Comparison of ENCODE assay signal across 10 cellular contexts in genomic region chr6:25026723-25027122, GRCh38.
DNase-seq lines count a peak whose midpoint lies in the region; ATAC-seq, FAIRE-seq and TF ChIP-seq lines count a peak whose summit lies in the region.
"Had no signal": no experiment of that assay in that cellular context is flagged by ENCODE, and none has a peak within 500 bp of the region (broad histone marks: within the 10 kb centered on the region; RNA-seq: fewer than 3 reads in every experiment).

No MANE protein-coding gene starts in this region.

- H3K36me3 Mint-ChIP-seq in CD8-positive, alpha-beta memory T cell: peaks cover 0 to 30% (median 9%) of the 10 kb centered on the region in 3 donors

- no peak overlapping the region for H3K4me2 ChIP-seq in HCT116 (ENCODE audit: low read length)
- peak overlapping the region; percentile 73 for H3K4me2 ChIP-seq in OCI-LY3 (ENCODE audit: low read length)

- H3K27me3 ChIP-seq in CD8-positive, alpha-beta memory T cell (ENCODE audit: insufficient read depth, low read length, poor library complexity, severe bottlenecking): no peaks in the 10 kb centered on the region
- no peaks in the 10 kb centered on the region for H3K27me3 ChIP-seq in HCT116 (ENCODE audit: insufficient read depth, low read length)
- no peaks in the 10 kb centered on the region for H3K27me3 ChIP-seq in OCI-LY3 (ENCODE audit: low read depth, low read length)

- H4K20me1 ChIP-seq in HCT116 (ENCODE audit: insufficient read depth): no peaks in the 10 kb centered on the region
- H4K20me1 ChIP-seq in OCI-LY3 (ENCODE audit: insufficient read depth, low read length): peaks cover 94% of the 10 kb centered on the region

- TF ChIP-seq CTCF in HCT116 (IDR thresholded peaks at IDR 0.05 in 2 of 3, conservative IDR thresholded peaks at IDR 0.05 in 1 of 3; ENCODE audit: borderline replicate concordance in 1 of 3, insufficient read depth in 1 of 3, low read depth in 2 of 3, low read length in 2 of 3): 0 out of 6 replicates have a peak, but pooled peaks of 1 of the 3 experiments have one; percentile 5
- no peak for TF ChIP-seq CTCF in OCI-LY3 (IDR thresholded peaks at IDR 0.05; ENCODE audit: low read depth, low read length)
- TF ChIP-seq CTCF in epithelial cell of esophagus (IDR thresholded peaks at IDR 0.05; ENCODE audit: insufficient read depth, low read depth, low read length, missing control alignments): no peak

- ATAC-seq in HCT116 (peak; percentile 58; the same call in 1 of the 2 replicates), GM21360 (IDR thresholded peaks at IDR 0.05; ENCODE audit: unreplicated experiment) (no peak)
- ATAC-seq: HepG2 had no signal

- H3K9me2 ChIP-seq in HCT116 (ENCODE audit: insufficient read depth): no peaks in the 10 kb centered on the region

- TF ChIP-seq RAD21 in HCT116 (IDR thresholded peaks at IDR 0.05; ENCODE audit: low read depth): no peak

- H3K4me1 ChIP-seq in CD8-positive, alpha-beta memory T cell (ENCODE audit: insufficient read depth, low read length): peaks cover 35% of the 10 kb centered on the region
- no peaks in the 10 kb centered on the region for H3K4me1 ChIP-seq in HCT116 (ENCODE audit: control insufficient read depth in 1 of 2, insufficient read depth in 2 of 2, low read length in 2 of 2)
- H3K4me1 ChIP-seq in OCI-LY3 (ENCODE audit: low read length): peaks cover 55% of the 10 kb centered on the region

- RAD21 ChIA-PET in HCT116 (lab: Charles Lee; ENCODE audit: low non-redundant PET in 1 of 2, low total read pairs in 2 of 2, uncharacterized antibody in 2 of 2, unreplicated experiment in 2 of 2): no interaction called here

- POLR2A ChIA-PET in CD8-positive, alpha-beta memory T cell (lab: Charles Lee): interaction anchor here (0.6 to 2.8 kb wide), 8 partner anchors 9 to 308 kb away, joined by 3 to 21 read pairs (median 4); partner anchors contain the start of gene C6orf62
- POLR2A ChIA-PET in HCT116 (lab: Charles Lee): no interaction called here

- H3K4me3 Mint-ChIP-seq in CD8-positive, alpha-beta memory T cell: peak overlapping the region in 5 of 7 donors; percentile 2 to 55 (median 46)
- H3K4me3 Mint-ChIP-seq: neural crest cell had no signal

- no peak for FAIRE-seq in frontal cortex (lab: Jason Lieb, UNC)
- FAIRE-seq: HepG2 had no signal

- BruUV-seq in HCT116 (replicated peaks; lab: Mats Ljungman, UMichigan): no TSS peak

- H3K4me1 Mint-ChIP-seq in CD8-positive, alpha-beta memory T cell: peaks cover 54 to 68% (median 64%) of the 10 kb centered on the region in 3 donors

- no peaks in the 10 kb centered on the region for H3K27me3 Mint-ChIP-seq in CD8-positive, alpha-beta memory T cell

- no peaks in the 10 kb centered on the region for H3K79me2 ChIP-seq in HCT116 (ENCODE audit: insufficient read depth, low read length)
- H3K79me2 ChIP-seq in OCI-LY3 (ENCODE audit: low read length): peaks cover 99% of the 10 kb centered on the region

- DNase-seq in CD8-positive, alpha-beta memory T cell: no peak
- DNase-seq in HCT116 (ENCODE audit: low read depth, low spot score) (no peak), epithelial cell of esophagus (ENCODE audit: low read depth) (peak; percentile 42), SIG-M5 treated with dmso at 0.1 percent for 504 hours (lab: John Stamatoyannopoulos, UW; ENCODE audit: unreplicated experiment) (no peak), OCI-M2 (lab: John Stamatoyannopoulos, UW; ENCODE audit: unreplicated experiment) (no peak), frontal cortex (ENCODE audit: low spot score in 2 of 2) (no peak)

- no peak for TF ChIP-seq POLR2A in HCT116 (IDR thresholded peaks at IDR 0.05; ENCODE audit: borderline replicate concordance, extremely low read depth, insufficient read depth, insufficient read length)

- intact Hi-C loops in HCT116 (cut with micrococcal nuclease): no loop called here

- no peaks in the 10 kb centered on the region for H3K9me3 ChIP-seq in CD8-positive, alpha-beta memory T cell (ENCODE audit: low read length)
- no peaks in the 10 kb centered on the region for H3K9me3 ChIP-seq in HCT116 (ENCODE audit: control insufficient read depth in 1 of 2, insufficient read depth in 1 of 2, low read depth in 1 of 2, low read length in 2 of 2)
- no peaks in the 10 kb centered on the region for H3K9me3 ChIP-seq in OCI-LY3 (ENCODE audit: insufficient read depth, low read length)

- no peaks in the 10 kb centered on the region for H3K36me3 ChIP-seq in CD8-positive, alpha-beta memory T cell (ENCODE audit: insufficient read depth, low read length)
- H3K36me3 ChIP-seq in HCT116 (ENCODE audit: control insufficient read depth in 1 of 2, insufficient read depth in 2 of 2, low read length in 2 of 2): no peaks in the 10 kb centered on the region
- H3K36me3 ChIP-seq in OCI-LY3 (replicated peaks; ENCODE audit: low read depth, low read length): peaks cover 52% of the 10 kb centered on the region

- H3K4me3 ChIP-seq in CD8-positive, alpha-beta memory T cell (ENCODE audit: low read length): no peak overlapping the region
- H3K4me3 ChIP-seq in HCT116 (replicated peaks in 1 of 2; ENCODE audit: low read depth in 1 of 2, low read length in 2 of 2) (no peak overlapping the region), OCI-LY3 (ENCODE audit: low read length) (no peak overlapping the region), epithelial cell of esophagus (ENCODE audit: low read length) (no peak overlapping the region)

- H3K9me3 Mint-ChIP-seq in CD8-positive, alpha-beta memory T cell: no peaks in the 10 kb centered on the region
- H3K9me3 Mint-ChIP-seq: neural crest cell had no signal

- CTCF ChIA-PET in CD8-positive, alpha-beta memory T cell (lab: Charles Lee): interaction anchor here (0.7 to 6.8 kb wide), 35 partner anchors 9 to 360 kb away, joined by 3 to 78 read pairs (median 5); partner anchors contain the start of genes ACOT13 and TDP2
- CTCF ChIA-PET in HCT116 (lab: Charles Lee): interaction anchor here (1.0 to 1.5 kb wide), 5 partner anchors 9 to 506 kb away, joined by 3 to 7 read pairs (median 3); no protein-coding TSS in a partner anchor

- H3K27ac Mint-ChIP-seq in CD8-positive, alpha-beta memory T cell: peak overlapping the region; percentile 33 to 90 (median 78)

- no peak overlapping the region for H3K27ac ChIP-seq in CD8-positive, alpha-beta memory T cell (ENCODE audit: low read depth, low read length)
- H3K27ac ChIP-seq in HCT116 (ENCODE audit: low read depth, low read length) (no peak overlapping the region), OCI-LY3 (ENCODE audit: low read length) (peak overlapping the region; percentile 18)

- H2AFZ ChIP-seq in HCT116 (ENCODE audit: low read depth, low read length, poor library complexity, severe bottlenecking) (no peak overlapping the region), OCI-LY3 (ENCODE audit: low read depth, low read length) (no peak overlapping the region)

- no peak overlapping the region for H3K9ac ChIP-seq in HCT116 (ENCODE audit: low read length)
- no peak overlapping the region for H3K9ac ChIP-seq in OCI-LY3 (ENCODE audit: low read length)

TF ChIP-seq in HCT116, 20 proteins besides CTCF, POLR2A, EP300 and RAD21:
- no peak for TF ChIP-seq REST (IDR thresholded peaks at IDR 0.05; ENCODE audit: low read depth)
- TF ChIP-seq MAX (IDR thresholded peaks at IDR 0.05): no peak
- no peak for TF ChIP-seq ZNF274 (IDR thresholded peaks at IDR 0.05; ENCODE audit: low read depth, low read length)
- TF ChIP-seq EZH2 (IDR thresholded peaks at IDR 0.05): no peak
- no peak for TF ChIP-seq ZBTB33 (IDR thresholded peaks at IDR 0.05; ENCODE audit: extremely low read depth, insufficient replicate concordance, low read length)
- TF ChIP-seq JUND (IDR thresholded peaks at IDR 0.05): no peak
- no peak for TF ChIP-seq SP1 (IDR thresholded peaks at IDR 0.05; ENCODE audit: low read depth)
